In genomic region chr1:30981172-30981571, GRCh38 we compare ENCODE assay signal across 13 cellular contexts.
DNase-seq lines count a peak whose midpoint lies in the region; ATAC-seq and TF ChIP-seq lines count a peak whose summit lies in the region.
"Had no signal": no experiment of that assay in that cellular context is flagged by ENCODE, and none has a peak within 500 bp of the region (broad histone marks: within the 10 kb centered on the region; RNA-seq: fewer than 3 reads in every experiment).

No MANE protein-coding gene starts in this region.

- no peaks in the 10 kb centered on the region for H3K9me3 Mint-ChIP-seq in activated T-helper 17 cell treated with anti-CD3 and anti-CD28 coated beads, Interleukin-2, amount 50 U/mL, for 72 hours
- H3K9me3 Mint-ChIP-seq in CD8-positive, alpha-beta memory T cell: no peaks in the 10 kb centered on the region
- H3K9me3 Mint-ChIP-seq: CD4-positive, alpha-beta T cell had no signal

- H3K36me3 Mint-ChIP-seq in activated T-helper 17 cell treated with anti-CD3 and anti-CD28 coated beads, Interleukin-2, amount 50 U/mL, for 72 hours (ENCODE audit: low read depth): peaks cover 99% of the 10 kb centered on the region
- H3K36me3 Mint-ChIP-seq in CD8-positive, alpha-beta memory T cell: peaks cover 0 to 86% (median 21%) of the 10 kb centered on the region in 3 donors

- H3K4me3 ChIP-seq in cardiac muscle cell (no peak overlapping the region), right cardiac atrium (ENCODE audit: low read length) (no peak overlapping the region), neutrophil (ENCODE audit: low read depth in 1 of 2, low read length in 1 of 2) (no peak overlapping the region), lower lobe of right lung (no peak overlapping the region)
- H3K4me3 ChIP-seq in CD8-positive, alpha-beta memory T cell (ENCODE audit: low read length): no peak overlapping the region
- H3K4me3 ChIP-seq: GM23248 had no signal

- TF ChIP-seq CTCF in cardiac muscle cell (IDR thresholded peaks at IDR 0.05; ENCODE audit: low read depth, low read length): no peak
- no peak for TF ChIP-seq CTCF in neutrophil (IDR thresholded peaks at IDR 0.05)
- no peak for TF ChIP-seq CTCF in lower lobe of right lung (IDR thresholded peaks at IDR 0.05)

- peaks cover 26% of the 10 kb centered on the region for H3K4me1 Mint-ChIP-seq in activated T-helper 17 cell treated with anti-CD3 and anti-CD28 coated beads, Interleukin-2, amount 50 U/mL, for 72 hours
- H3K4me1 Mint-ChIP-seq in CD8-positive, alpha-beta memory T cell: peaks cover 51 to 77% (median 70%) of the 10 kb centered on the region in 3 donors

- 65% methylated on average over 6 of the region's 6 CpGs for WGBS in right cardiac atrium

- no peak for DNase-seq in cardiac muscle cell (ENCODE audit: low read depth in 1 of 2, low spot score in 1 of 2)
- no peak for DNase-seq in right cardiac atrium
- no peak for DNase-seq in lower lobe of right lung
- DNase-seq in CD8-positive, alpha-beta memory T cell: no peak
- DNase-seq: CD4-positive, alpha-beta T cell; GM23248; KG1; NCI-H1092; NCI-H2107; SHP77 treated with DMSO at 0.1 percent for 48 hours had no signal

- H3K4me1 ChIP-seq in cardiac muscle cell (ENCODE audit: low read depth) (peaks cover 32% of the 10 kb centered on the region), right cardiac atrium (ENCODE audit: control insufficient read depth, insufficient read depth, low read length) (peaks cover 11% of the 10 kb centered on the region), neutrophil (ENCODE audit: control insufficient read depth in 1 of 2, insufficient read depth in 1 of 2, low read depth in 1 of 2, low read length in 1 of 2) (peaks cover 32 to 49% of the 10 kb centered on the region in 2 experiments), lower lobe of right lung (peaks cover 47% of the 10 kb centered on the region)
- H3K4me1 ChIP-seq in CD8-positive, alpha-beta memory T cell (ENCODE audit: insufficient read depth, low read length): peaks cover 6% of the 10 kb centered on the region

- POLR2A ChIA-PET in CD8-positive, alpha-beta memory T cell (lab: Charles Lee): no interaction called here

- H3K36me3 ChIP-seq in cardiac muscle cell: peaks cover 22% of the 10 kb centered on the region
- peaks cover 24% of the 10 kb centered on the region for H3K36me3 ChIP-seq in neutrophil
- H3K36me3 ChIP-seq in lower lobe of right lung: peaks cover 38% of the 10 kb centered on the region
- peaks cover 30% of the 10 kb centered on the region for H3K36me3 ChIP-seq in CD8-positive, alpha-beta memory T cell (ENCODE audit: insufficient read depth, low read length)

- H3K27me3 ChIP-seq in cardiac muscle cell (no peaks in the 10 kb centered on the region), right cardiac atrium (ENCODE audit: control insufficient read depth, insufficient read depth) (no peaks in the 10 kb centered on the region), neutrophil (no peaks in the 10 kb centered on the region), lower lobe of right lung (ENCODE audit: low read depth) (no peaks in the 10 kb centered on the region)
- H3K27me3 ChIP-seq in CD8-positive, alpha-beta memory T cell (ENCODE audit: insufficient read depth, low read length, poor library complexity, severe bottlenecking): no peaks in the 10 kb centered on the region

- H3K27ac ChIP-seq in cardiac muscle cell: peak overlapping the region; percentile 19
- no peak overlapping the region for H3K27ac ChIP-seq in right cardiac atrium (ENCODE audit: low read length)
- H3K27ac ChIP-seq in neutrophil: peak overlapping the region; percentile 77
- H3K27ac ChIP-seq in lower lobe of right lung: no peak overlapping the region
- H3K27ac ChIP-seq in CD8-positive, alpha-beta memory T cell (ENCODE audit: low read depth, low read length): no peak overlapping the region
- H3K27ac ChIP-seq: GM23248 had no signal

- CTCF ChIA-PET in CD8-positive, alpha-beta memory T cell (lab: Charles Lee): no interaction called here

- ATAC-seq in right cardiac atrium (no peak), GM18858 (IDR thresholded peaks at IDR 0.05; ENCODE audit: unreplicated experiment) (no peak), lower lobe of right lung (no peak)
- ATAC-seq in activated T-helper 17 cell treated with anti-CD3 and anti-CD28 coated beads, Interleukin-2, amount 50 U/mL, for 72 hours (replicated peaks): no peak

- H3K27ac Mint-ChIP-seq in activated T-helper 17 cell treated with anti-CD3 and anti-CD28 coated beads, Interleukin-2, amount 50 U/mL, for 72 hours: peak overlapping the region; percentile 35
- H3K27ac Mint-ChIP-seq in CD8-positive, alpha-beta memory T cell: peak overlapping the region in 2 of 8 donors; percentile 23 to 27

- intact Hi-C loops in right cardiac atrium (cut with DNase I) (no loop called here), lower lobe of right lung (cut with DNase I) (no loop called here)

- H3K9me3 ChIP-seq in cardiac muscle cell (ENCODE audit: low read depth) (no peaks in the 10 kb centered on the region), right cardiac atrium (ENCODE audit: control insufficient read depth, low read length) (no peaks in the 10 kb centered on the region), neutrophil (no peaks in the 10 kb centered on the region), lower lobe of right lung (no peaks in the 10 kb centered on the region)
- H3K9me3 ChIP-seq in CD8-positive, alpha-beta memory T cell (ENCODE audit: low read length): no peaks in the 10 kb centered on the region

- no peak overlapping the region for H3K4me3 Mint-ChIP-seq in activated T-helper 17 cell treated with anti-CD3 and anti-CD28 coated beads, Interleukin-2, amount 50 U/mL, for 72 hours
- no peak overlapping the region for H3K4me3 Mint-ChIP-seq in CD8-positive, alpha-beta memory T cell
- H3K4me3 Mint-ChIP-seq: CD4-positive, alpha-beta T cell had no signal

- no peaks in the 10 kb centered on the region for H3K27me3 Mint-ChIP-seq in activated T-helper 17 cell treated with anti-CD3 and anti-CD28 coated beads, Interleukin-2, amount 50 U/mL, for 72 hours
- H3K27me3 Mint-ChIP-seq in CD8-positive, alpha-beta memory T cell: no peaks in the 10 kb centered on the region
- H3K27me3 Mint-ChIP-seq: CD4-positive, alpha-beta T cell had no signal

Comparison
In these comparisons a context has a peak if more than half of its experiments do, and no peak if none do; other contexts are left out.
1. H3K27ac ChIP-seq: peak in cardiac muscle cell (single experiment) and neutrophil (single experiment); none in right cardiac atrium (single experiment), lower lobe of right lung (single experiment) and CD8-positive, alpha-beta memory T cell (single experiment).